Comparison of ENCODE assay signal across 10 cellular contexts in genomic region chr1:65526049-65526556, GRCh38.
DNase-seq lines count a peak whose midpoint lies in the region; ATAC-seq and TF ChIP-seq lines count a peak whose summit lies in the region.
"Had no signal": no experiment of that assay in that cellular context is flagged by ENCODE, and none has a peak within 500 bp of the region (broad histone marks: within the 10 kb centered on the region; RNA-seq: fewer than 3 reads in every experiment).

No MANE protein-coding gene starts in this region.

- no peaks in the 10 kb centered on the region for H3K27me3 Mint-ChIP-seq in HFFc6 (ENCODE audit: insufficient read depth)
- H3K27me3 Mint-ChIP-seq in chondrocyte (ENCODE audit: low read depth) = peaks cover 9% of the 10 kb centered on the region

- H3K36me3 Mint-ChIP-seq in HFFc6 (ENCODE audit: low read depth) (0 out of 2 replicates have a peak, but pooled peaks cover 10% of the 10 kb centered on the region), chondrocyte (ENCODE audit: low read depth) (no peaks in the 10 kb centered on the region)

- intact Hi-C loops in lower leg skin (cut with DNase I; ENCODE audit: low total_unique reads) = no loop called here
- intact Hi-C loops in spleen (cut with DNase I; ENCODE audit: low total_unique reads) = no loop called here

- DNase-seq in HFFc6 = no peak
- DNase-seq in chondrocyte (ENCODE audit: low spot score) = no peak
- no peak for DNase-seq in lower leg skin (ENCODE audit: low spot score in 2 of 2)
- no peak for DNase-seq in spleen
- no peak for DNase-seq in KG1 (lab: John Stamatoyannopoulos, UW)
- DNase-seq in MV-4-11 (lab: John Stamatoyannopoulos, UW) = no peak
- no peak for DNase-seq in activated CD4-positive, alpha-beta T cell treated with anti-CD3 and anti-CD28 coated beads, Interleukin-2, amount 50 U/mL, for 1 hour
- DNase-seq: activated B cell treated with CpG ODN at 0.5 μM for 24 hours, Karpas-422 had no signal

- peaks cover 0 to 58% (median 26%) of the 10 kb centered on the region in 7 donors for H3K27me3 ChIP-seq in spleen (replicated peaks in 1 of 7)

- TF ChIP-seq CTCF in HFFc6 (IDR thresholded peaks at IDR 0.05) = no peak
- no peak for TF ChIP-seq CTCF in chondrocyte (IDR thresholded peaks at IDR 0.05)
- no peak for TF ChIP-seq CTCF in lower leg skin (IDR thresholded peaks at IDR 0.05)
- TF ChIP-seq CTCF in spleen (IDR thresholded peaks at IDR 0.05 in 8 of 11, conservative IDR thresholded peaks at IDR 0.05 in 3 of 11) = no peak

- TF ChIP-seq POLR2A in lower leg skin (IDR thresholded peaks at IDR 0.05) (no peak), spleen (IDR thresholded peaks at IDR 0.05) (no peak)

- H3K9me3 Mint-ChIP-seq in HFFc6 (no peaks in the 10 kb centered on the region), chondrocyte (ENCODE audit: low read depth) (no peaks in the 10 kb centered on the region)
- H3K9me3 Mint-ChIP-seq: activated B cell treated with CpG ODN at 0.5 μM for 24 hours had no signal

- H3K4me1 ChIP-seq in spleen = peaks cover 0 to 16% (median 6%) of the 10 kb centered on the region in 6 donors

- no peaks in the 10 kb centered on the region for H3K9me3 ChIP-seq in spleen

- H3K4me3 ChIP-seq in lower leg skin (ENCODE audit: low read depth, poor library complexity, severe bottlenecking) (peak overlapping the region; percentile 29), spleen (peak overlapping the region in 6 of 8 donors; percentile 23 to 66 (median 38))

- H3K36me3 ChIP-seq in spleen = no peaks in the 10 kb centered on the region

- ATAC-seq in HG03521 (IDR thresholded peaks at IDR 0.05; ENCODE audit: unreplicated experiment) = no peak

- 16% methylated on average over 10 of the region's 10 CpGs for WGBS in lower leg skin, 2 donors
- WGBS in spleen, 5 donors = 19 to 47% (median 25%) methylated on average over 10 of the region's 10 CpGs

- H3K4me3 Mint-ChIP-seq in HFFc6 = peak overlapping the region; percentile 85
- peak overlapping the region; percentile 58 for H3K4me3 Mint-ChIP-seq in chondrocyte (ENCODE audit: unreplicated experiment)
- H3K4me3 Mint-ChIP-seq: activated B cell treated with CpG ODN at 0.5 μM for 24 hours had no signal

- no peak overlapping the region for H3K27ac ChIP-seq in spleen

- H3K27ac Mint-ChIP-seq in HFFc6 (peak overlapping the region; percentile 65), chondrocyte (ENCODE audit: unreplicated experiment) (no peak overlapping the region)
- H3K27ac Mint-ChIP-seq: activated B cell treated with CpG ODN at 0.5 μM for 24 hours had no signal

- H3K4me1 Mint-ChIP-seq in HFFc6 (ENCODE audit: low read depth) (peaks cover 46% of the 10 kb centered on the region), chondrocyte (ENCODE audit: low read depth) (peaks cover 29% of the 10 kb centered on the region)
- H3K4me1 Mint-ChIP-seq: activated B cell treated with CpG ODN at 0.5 μM for 24 hours had no signal
